9 cellular contexts compared by ENCODE assay signal in genomic region chr3:32817195-32817560, GRCh38. TPM values are rescaled to one million over a fixed set of nuclear protein-coding genes. Genes with fewer than 3 reads are reported as not detected.
DNase-seq lines count a peak whose midpoint lies in the region; ATAC-seq lines count a peak whose summit lies in the region.
"Had no signal": no experiment of that assay in that cellular context is flagged by ENCODE, and none has a peak within 500 bp of the region (broad histone marks: within the 10 kb centered on the region; RNA-seq: fewer than 3 reads in every experiment).

No MANE protein-coding gene starts in this region.

- DNase-seq in AG08396 (ENCODE audit: low spot score) (peak; percentile 28), GM23248 (no peak), naive B cell (no peak), GM19238 (ENCODE audit: insufficient read length, low spot score) (no peak)
- no peak for DNase-seq in central memory CD8-positive, alpha-beta T cell (ENCODE audit: low spot score in 2 of 2)
- DNase-seq in stimulated activated naive CD4-positive, alpha-beta T cell (lab: John Stamatoyannopoulos, UW) = no peak

- no peak overlapping the region for H3K27ac Mint-ChIP-seq in central memory CD8-positive, alpha-beta T cell (ENCODE audit: low read depth)
- H3K27ac Mint-ChIP-seq in naive B cell = peak overlapping the region in 2 of 6 donors; percentile 29 to 94

- no peaks in the 10 kb centered on the region for H3F3A ChIP-seq in GM23248 (ENCODE audit: insufficient read depth)

- no peaks in the 10 kb centered on the region for H3K79me2 ChIP-seq in GM23248 (ENCODE audit: insufficient read depth)

- WGBS in GM23248 (ENCODE audit: low coverage in 1 of 2, low lambda C conversion rate in 2 of 2, missing lambda C conversion rate in 2 of 2), 2 experiments = 5 to 6% methylated on average over 30 to 53 of the region's 57 CpGs

- H2AFZ ChIP-seq in GM23248 = peak overlapping the region; percentile 60

- H3K36me3 ChIP-seq in GM23248 (ENCODE audit: low read depth) = no peaks in the 10 kb centered on the region

- no peaks in the 10 kb centered on the region for H3K9me3 Mint-ChIP-seq in central memory CD8-positive, alpha-beta T cell
- H3K9me3 Mint-ChIP-seq in naive B cell = no peaks in the 10 kb centered on the region

- H3K4me1 Mint-ChIP-seq in central memory CD8-positive, alpha-beta T cell = no peaks in the 10 kb centered on the region
- peaks cover 8 to 28% (median 14%) of the 10 kb centered on the region in 3 donors for H3K4me1 Mint-ChIP-seq in naive B cell

- no peak overlapping the region for H3K27ac ChIP-seq in GM23248
- H3K27ac ChIP-seq: epithelial cell of prostate had no signal

- no peaks in the 10 kb centered on the region for H3K9me2 ChIP-seq in GM23248 (ENCODE audit: insufficient read depth)

- no peaks in the 10 kb centered on the region for H3K4me1 ChIP-seq in GM23248 (ENCODE audit: insufficient read depth)

- peaks cover 43% of the 10 kb centered on the region for H3K27me3 Mint-ChIP-seq in central memory CD8-positive, alpha-beta T cell
- H3K27me3 Mint-ChIP-seq in naive B cell = peaks cover 37 to 55% (median 38%) of the 10 kb centered on the region in 3 donors

- in situ Hi-C loops in GM23248 (cut with MboI) = no loop called here

- H4K20me1 ChIP-seq in GM23248 (ENCODE audit: insufficient read depth) = no peaks in the 10 kb centered on the region

- peak overlapping the region; percentile 46 for H3K4me3 ChIP-seq in GM23248

- H3K9me3 ChIP-seq in GM23248 (ENCODE audit: low read depth) = no peaks in the 10 kb centered on the region

- no peaks in the 10 kb centered on the region for H3K36me3 Mint-ChIP-seq in central memory CD8-positive, alpha-beta T cell (ENCODE audit: insufficient read depth)
- H3K36me3 Mint-ChIP-seq in naive B cell = no peaks in the 10 kb centered on the region

- ATAC-seq in central memory CD8-positive, alpha-beta T cell (replicated peaks; ENCODE audit: extremely low read depth, poor library complexity, severe bottlenecking) = no peak
- no peak for ATAC-seq in naive B cell (ENCODE audit: low read depth in 2 of 2)
- ATAC-seq in HG03196 (IDR thresholded peaks at IDR 0.05; ENCODE audit: unreplicated experiment) = no peak
- no peak for ATAC-seq in HG02970 (IDR thresholded peaks at IDR 0.05; ENCODE audit: low FRiP score, unreplicated experiment)

- H3K4me2 ChIP-seq in GM23248 (ENCODE audit: unreplicated experiment) = peak overlapping the region; percentile 45

- peak overlapping the region; percentile 58 for H3K4me3 Mint-ChIP-seq in central memory CD8-positive, alpha-beta T cell
- peak overlapping the region; percentile 71 to 89 (median 80) for H3K4me3 Mint-ChIP-seq in naive B cell

- H3K9ac ChIP-seq in GM23248 = no peak overlapping the region

- H3K27me3 ChIP-seq in GM23248 (replicated peaks; ENCODE audit: insufficient read depth) = peaks cover 79% of the 10 kb centered on the region

RNA-seq across cellular contexts. Expression of gene TRIM71, which starts 0.6 kb away (rescaled TPM):
- under 0.01 TPM in 1 of 2 replicates, not detected in the other for total RNA-seq in GM23248 (2014; rRNA removed; shearing (Covaris generic))
- polyA plus RNA-seq in GM23248 (2016; fragmentation: Nextera tagmentation; extraction: Ambion mirVana) (0.03 TPM in 1 of 2 replicates, not detected in the other), naive B cell (ENCODE audit: low read depth in 6 of 6) (not detected)
